1 cellular context compared by ENCODE assay signal in the genomic region with DNA sequence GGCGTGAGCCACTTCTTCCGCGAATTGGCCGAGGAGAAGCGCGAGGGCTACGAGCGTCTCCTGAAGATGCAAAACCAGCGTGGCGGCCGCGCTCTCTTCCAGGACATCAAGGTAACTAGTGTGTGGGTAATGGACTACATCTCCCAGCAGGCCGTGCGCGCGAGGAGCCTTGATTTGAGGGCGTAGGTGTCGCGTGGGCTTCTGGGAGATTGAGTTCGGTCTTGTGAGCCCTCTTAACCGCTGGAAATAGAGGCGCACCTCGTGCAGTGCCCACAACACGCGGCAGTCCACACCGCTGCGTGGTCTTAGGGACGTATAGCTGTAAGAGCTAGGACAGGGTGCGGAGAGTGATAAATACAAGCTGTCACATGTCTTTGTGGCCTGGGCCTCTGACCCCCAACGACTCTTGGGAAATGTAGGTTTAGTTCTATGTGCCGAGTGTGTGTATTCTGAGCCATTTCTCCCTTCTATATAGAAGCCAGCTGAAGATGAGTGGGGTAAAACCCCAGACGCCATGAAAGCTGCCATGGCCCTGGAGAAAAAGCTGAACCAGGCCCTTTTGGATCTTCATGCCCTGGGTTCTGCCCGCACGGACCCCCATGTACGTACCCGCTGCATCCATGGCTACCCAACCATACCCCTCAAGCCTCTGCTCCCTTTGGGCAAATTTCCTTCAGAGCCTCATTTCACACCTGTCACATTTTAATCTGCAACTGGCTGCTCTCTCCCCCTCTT.
TF ChIP-seq lines count a peak whose summit lies in the region.

No MANE protein-coding gene starts in this region.

TF ChIP-seq in K562, 482 proteins besides CTCF, POLR2A, EP300 and RAD21 (continued from another document and continues in another):
- TF ChIP-seq E2F6 (IDR thresholded peaks at IDR 0.05; ENCODE audit: borderline replicate concordance in 1 of 2, extremely low read depth in 1 of 2, insufficient read depth in 1 of 2, insufficient read length in 1 of 2, low read depth in 1 of 2, low read length in 1 of 2, poor library complexity in 1 of 2, severe bottlenecking in 1 of 2) (no peak), E2F4 (CRISPR knock-in tag; IDR thresholded peaks at IDR 0.05; ENCODE audit: low read depth) (no peak), ELF1 (tag; IDR thresholded peaks at IDR 0.05) (no peak), CREB3 (tag; conservative IDR thresholded peaks at IDR 0.05; ENCODE audit: low read depth) (no peak), KAT7 (CRISPR knock-in tag; IDR thresholded peaks at IDR 0.05; ENCODE audit: borderline replicate concordance) (no peak), PTTG1 (tag; IDR thresholded peaks at IDR 0.05; ENCODE audit: low read depth) (no peak), CHD4 (IDR thresholded peaks at IDR 0.05; ENCODE audit: insufficient read depth, insufficient replicate concordance, low read depth, low read length, poor library complexity, severe bottlenecking) (no peak), MEF2D (tag; conservative IDR thresholded peaks at IDR 0.05; ENCODE audit: low read depth) (no peak), PPARD (CRISPR knock-in tag; IDR thresholded peaks at IDR 0.05) (no peak), ADNP (tag; IDR thresholded peaks at IDR 0.05) (no peak), C11orf30 (IDR thresholded peaks at IDR 0.05; ENCODE audit: low read depth) (no peak), ZNF408 (CRISPR knock-in tag; IDR thresholded peaks at IDR 0.05; ENCODE audit: low read depth) (no peak), DNMT1 (IDR thresholded peaks at IDR 0.05) (no peak), KDM5B (IDR thresholded peaks at IDR 0.05; ENCODE audit: insufficient replicate concordance, low read depth, low read length) (peak; percentile 43), MEF2A (IDR thresholded peaks at IDR 0.05; ENCODE audit: control insufficient read depth, low read depth, low read length) (no peak), PCBP2 (IDR thresholded peaks at IDR 0.05; ENCODE audit: low read depth, low read length, poor library complexity, severe bottlenecking) (no peak), PTRF (tag; IDR thresholded peaks at IDR 0.05) (no peak), THAP12 (CRISPR knock-in tag; IDR thresholded peaks at IDR 0.05) (no peak; the same call in 1 of the 2 replicates), ZBTB1 (CRISPR knock-in tag; IDR thresholded peaks at IDR 0.05; ENCODE audit: borderline replicate concordance, low read depth) (no peak), CEBPB (tag; IDR thresholded peaks at IDR 0.05) (no peak), SIN3B (IDR thresholded peaks at IDR 0.05; ENCODE audit: low read depth) (no peak), NFRKB (IDR thresholded peaks at IDR 0.05; ENCODE audit: low read depth) (no peak), NFIC (IDR thresholded peaks at IDR 0.05) (no peak), TAF7 (tag; IDR thresholded peaks at IDR 0.05) (no peak), KLF10 (CRISPR knock-in tag; IDR thresholded peaks at IDR 0.05) (no peak; the same call in 1 of the 2 replicates), ZNF253 (CRISPR knock-in tag; conservative IDR thresholded peaks at IDR 0.05) (no peak), CC2D1A (IDR thresholded peaks at IDR 0.05) (no peak), HBP1 (CRISPR knock-in tag; IDR thresholded peaks at IDR 0.05) (no peak), ZNF143 (CRISPR knock-in tag; IDR thresholded peaks at IDR 0.05) (peak; percentile 100), ZNF778 (CRISPR knock-in tag; IDR thresholded peaks at IDR 0.05) (no peak), BRD4 (IDR thresholded peaks at IDR 0.05) (0 out of 2 replicates have a peak, but pooled peaks have one; percentile 69), POLR2AphosphoS2 (IDR thresholded peaks at IDR 0.05; ENCODE audit: low read length) (peak; percentile 16), ZFX (CRISPR knock-in tag; IDR thresholded peaks at IDR 0.05) (no peak; the same call in 1 of the 2 replicates), BCLAF1 (IDR thresholded peaks at IDR 0.05; ENCODE audit: borderline replicate concordance in 1 of 2, control insufficient read depth in 1 of 2, low read depth in 2 of 2, low read length in 1 of 2) (peak in 1 of 2 experiments; percentile 93; a peak in 1 of 4 replicates), ZFP36 (IDR thresholded peaks at IDR 0.05; ENCODE audit: low read depth, low read length, partially characterized antibody) (no peak), CBX3 (IDR thresholded peaks at IDR 0.05; ENCODE audit: borderline replicate concordance in 1 of 2, low read length in 2 of 2) (no peak), TFAM (CRISPR knock-in tag; conservative IDR thresholded peaks at IDR 0.05) (no peak), ZNF57 (CRISPR knock-in tag; IDR thresholded peaks at IDR 0.05) (no peak), GATAD2B (IDR thresholded peaks at IDR 0.05; ENCODE audit: borderline replicate concordance) (no peak), ZBTB12 (CRISPR knock-in tag; IDR thresholded peaks at IDR 0.05) (no peak), ASH1L (IDR thresholded peaks at IDR 0.05; ENCODE audit: borderline replicate concordance, low read depth, partially characterized antibody) (no peak), SRF (CRISPR knock-in tag; IDR thresholded peaks at IDR 0.05) (no peak), NR4A1 (CRISPR knock-in tag; IDR thresholded peaks at IDR 0.05) (no peak), NR4A1 (tag; IDR thresholded peaks at IDR 0.05) (no peak)
- TF ChIP-seq, protein P1, sequence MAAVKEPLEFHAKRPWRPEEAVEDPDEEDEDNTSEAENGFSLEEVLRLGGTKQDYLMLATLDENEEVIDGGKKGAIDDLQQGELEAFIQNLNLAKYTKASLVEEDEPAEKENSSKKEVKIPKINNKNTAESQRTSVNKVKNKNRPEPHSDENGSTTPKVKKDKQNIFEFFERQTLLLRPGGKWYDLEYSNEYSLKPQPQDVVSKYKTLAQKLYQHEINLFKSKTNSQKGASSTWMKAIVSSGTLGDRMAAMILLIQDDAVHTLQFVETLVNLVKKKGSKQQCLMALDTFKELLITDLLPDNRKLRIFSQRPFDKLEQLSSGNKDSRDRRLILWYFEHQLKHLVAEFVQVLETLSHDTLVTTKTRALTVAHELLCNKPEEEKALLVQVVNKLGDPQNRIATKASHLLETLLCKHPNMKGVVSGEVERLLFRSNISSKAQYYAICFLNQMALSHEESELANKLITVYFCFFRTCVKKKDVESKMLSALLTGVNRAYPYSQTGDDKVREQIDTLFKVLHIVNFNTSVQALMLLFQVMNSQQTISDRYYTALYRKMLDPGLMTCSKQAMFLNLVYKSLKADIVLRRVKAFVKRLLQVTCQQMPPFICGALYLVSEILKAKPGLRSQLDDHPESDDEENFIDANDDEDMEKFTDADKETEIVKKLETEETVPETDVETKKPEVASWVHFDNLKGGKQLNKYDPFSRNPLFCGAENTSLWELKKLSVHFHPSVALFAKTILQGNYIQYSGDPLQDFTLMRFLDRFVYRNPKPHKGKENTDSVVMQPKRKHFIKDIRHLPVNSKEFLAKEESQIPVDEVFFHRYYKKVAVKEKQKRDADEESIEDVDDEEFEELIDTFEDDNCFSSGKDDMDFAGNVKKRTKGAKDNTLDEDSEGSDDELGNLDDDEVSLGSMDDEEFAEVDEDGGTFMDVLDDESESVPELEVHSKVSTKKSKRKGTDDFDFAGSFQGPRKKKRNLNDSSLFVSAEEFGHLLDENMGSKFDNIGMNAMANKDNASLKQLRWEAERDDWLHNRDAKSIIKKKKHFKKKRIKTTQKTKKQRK (IDR thresholded peaks at IDR 0.05; ENCODE audit: borderline replicate concordance, low read depth, low read length) = no peak
- TF ChIP-seq, protein P2, sequence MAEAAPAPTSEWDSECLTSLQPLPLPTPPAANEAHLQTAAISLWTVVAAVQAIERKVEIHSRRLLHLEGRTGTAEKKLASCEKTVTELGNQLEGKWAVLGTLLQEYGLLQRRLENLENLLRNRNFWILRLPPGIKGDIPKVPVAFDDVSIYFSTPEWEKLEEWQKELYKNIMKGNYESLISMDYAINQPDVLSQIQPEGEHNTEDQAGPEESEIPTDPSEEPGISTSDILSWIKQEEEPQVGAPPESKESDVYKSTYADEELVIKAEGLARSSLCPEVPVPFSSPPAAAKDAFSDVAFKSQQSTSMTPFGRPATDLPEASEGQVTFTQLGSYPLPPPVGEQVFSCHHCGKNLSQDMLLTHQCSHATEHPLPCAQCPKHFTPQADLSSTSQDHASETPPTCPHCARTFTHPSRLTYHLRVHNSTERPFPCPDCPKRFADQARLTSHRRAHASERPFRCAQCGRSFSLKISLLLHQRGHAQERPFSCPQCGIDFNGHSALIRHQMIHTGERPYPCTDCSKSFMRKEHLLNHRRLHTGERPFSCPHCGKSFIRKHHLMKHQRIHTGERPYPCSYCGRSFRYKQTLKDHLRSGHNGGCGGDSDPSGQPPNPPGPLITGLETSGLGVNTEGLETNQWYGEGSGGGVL (CRISPR knock-in tag; IDR thresholded peaks at IDR 0.05) = no peak
